In the genomic region with DNA sequence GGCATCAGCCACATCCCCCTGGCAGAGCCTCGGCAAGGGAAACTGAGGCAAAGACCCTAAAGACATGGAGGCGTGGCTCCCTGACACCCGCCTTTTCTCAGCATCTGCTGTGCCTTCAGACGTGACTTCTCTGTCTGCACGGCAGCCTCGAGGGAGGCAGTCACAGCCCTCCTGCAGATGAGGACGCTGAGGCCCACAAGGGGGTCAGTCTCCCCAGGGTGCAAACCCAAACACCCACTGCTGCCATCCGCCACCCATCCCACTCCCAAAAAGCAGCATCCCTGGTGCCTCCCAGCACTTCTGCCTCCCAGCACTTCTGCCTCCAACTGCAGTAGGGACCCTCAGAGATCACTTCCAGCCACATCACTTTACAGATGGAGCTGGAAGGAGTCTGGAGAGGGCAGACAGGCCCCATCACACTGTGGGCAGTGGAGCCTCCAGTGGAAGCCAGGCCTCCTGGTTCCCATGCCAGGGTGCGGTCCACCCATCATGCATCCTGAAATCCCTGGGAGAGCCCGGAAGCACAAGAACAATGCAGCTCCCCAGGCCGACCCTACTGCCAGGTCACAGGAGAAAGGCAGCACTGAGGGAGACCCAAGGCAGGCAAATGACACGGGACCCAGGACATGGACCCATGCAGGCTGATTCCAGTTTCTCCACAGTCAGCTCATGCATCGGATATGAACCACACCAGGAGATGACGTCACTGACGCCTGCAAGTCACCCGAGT, we compare ENCODE assay signal across 18 cellular contexts. TPM values are rescaled to one million over a fixed set of nuclear protein-coding genes. Genes with fewer than 3 reads are reported as not detected.
DNase-seq lines count a peak whose midpoint lies in the region; ATAC-seq and TF ChIP-seq lines count a peak whose summit lies in the region.
"Had no signal": no experiment of that assay in that cellular context is flagged by ENCODE, and none has a peak within 500 bp of the region (broad histone marks: within the 10 kb centered on the region; RNA-seq: fewer than 3 reads in every experiment).

No MANE protein-coding gene starts in this region.

- H3K27me3 Mint-ChIP-seq in T-cell, result no peaks in the 10 kb centered on the region
- H3K27me3 Mint-ChIP-seq: stimulated activated naive CD8-positive, alpha-beta T cell treated with anti-CD3 and anti-CD28 coated beads, Interleukin-15, amount 100 ng/mL, for 72 hours had no signal

- peaks cover 63% of the 10 kb centered on the region for H3K36me3 ChIP-seq in lower lobe of right lung

- DNase-seq in right cardiac atrium (peak in 2 of 3 donors; percentile 28 to 30), cardiac septum (ENCODE audit: low spot score) (no peak), T-cell (no peak), lower lobe of right lung (peak; percentile 40), NCI-H526 (lab: John Stamatoyannopoulos, UW) (no peak)
- DNase-seq: activated CD8-positive, alpha-beta memory T cell treated with anti-CD3 and anti-CD28 coated beads, Interleukin-2, amount 50 U/mL, for 4 hours; brain microvascular endothelial cell; dermis blood vessel endothelial cell; HCEC 1CT; KG1; NCI-H1092 treated with DMSO at 0.1 percent for 48 hours; NCI-H524 treated with DMSO at 0.1 percent for 48 hours; occipital lobe; stimulated activated naive CD8-positive, alpha-beta T cell treated with anti-CD3 and anti-CD28 coated beads, Interleukin-15, amount 100 ng/mL, for 72 hours had no signal

- TF ChIP-seq CTCF in lower lobe of right lung (IDR thresholded peaks at IDR 0.05), result no peak

- H3K27ac Mint-ChIP-seq in T-cell, result peak overlapping the region; percentile 74 to 79

- WGBS in right cardiac atrium, result 88% methylated on average over 16 of the region's 16 CpGs

- H3K4me1 Mint-ChIP-seq in T-cell, result peaks cover 47 to 59% (median 52%) of the 10 kb centered on the region in 3 donors

- intact Hi-C loops in right cardiac atrium (cut with DNase I) (no loop called here), cardiac septum (cut with DNase I) (no loop called here), lower lobe of right lung (cut with DNase I) (no loop called here)

- CTCF ChIA-PET in T-cell (lab: Charles Lee), result no interaction called here

- no peak overlapping the region for H3K4me3 ChIP-seq in right cardiac atrium (ENCODE audit: low read length)
- H3K4me3 ChIP-seq in lower lobe of right lung, result no peak overlapping the region
- H3K4me3 ChIP-seq: right lobe of liver had no signal

- ATAC-seq in right cardiac atrium (no peak), T-cell (replicated peaks in 1 of 4) (no peak), lower lobe of right lung (no peak), HG03095 (IDR thresholded peaks at IDR 0.05; ENCODE audit: unreplicated experiment) (no peak), HG03342 (IDR thresholded peaks at IDR 0.05; ENCODE audit: unreplicated experiment) (no peak)
- ATAC-seq: activated CD4-positive, CD25-positive, alpha-beta regulatory T cell treated with anti-CD3 and anti-CD28 coated beads, Interleukin-2, amount 50 U/mL, for 24 hours; stimulated activated naive CD8-positive, alpha-beta T cell treated with anti-CD3 and anti-CD28 coated beads, Interleukin-15, amount 100 ng/mL, for 72 hours had no signal

- H3K9me3 ChIP-seq in right cardiac atrium (ENCODE audit: control insufficient read depth, low read length), result no peaks in the 10 kb centered on the region
- no peaks in the 10 kb centered on the region for H3K9me3 ChIP-seq in lower lobe of right lung
- H3K9me3 ChIP-seq: right lobe of liver had no signal

- H3K27ac ChIP-seq in right cardiac atrium (ENCODE audit: low read length) (no peak overlapping the region), lower lobe of right lung (no peak overlapping the region)
- H3K27ac ChIP-seq: brain microvascular endothelial cell, right lobe of liver had no signal

- H3K27me3 ChIP-seq in right cardiac atrium (ENCODE audit: control insufficient read depth, insufficient read depth), result no peaks in the 10 kb centered on the region
- H3K27me3 ChIP-seq in lower lobe of right lung (ENCODE audit: low read depth), result no peaks in the 10 kb centered on the region
- H3K27me3 ChIP-seq: brain microvascular endothelial cell, right lobe of liver had no signal

- POLR2A ChIA-PET in T-cell (lab: Charles Lee), result no interaction called here

- H3K36me3 Mint-ChIP-seq in T-cell, result peaks cover 26% of the 10 kb centered on the region

- peaks cover 7% of the 10 kb centered on the region for H3K4me1 ChIP-seq in right cardiac atrium (ENCODE audit: control insufficient read depth, insufficient read depth, low read length)
- H3K4me1 ChIP-seq in lower lobe of right lung, result peaks cover 40% of the 10 kb centered on the region

- H3K9me3 Mint-ChIP-seq in T-cell, result no peaks in the 10 kb centered on the region
- H3K9me3 Mint-ChIP-seq: stimulated activated naive CD8-positive, alpha-beta T cell treated with anti-CD3 and anti-CD28 coated beads, Interleukin-15, amount 100 ng/mL, for 72 hours had no signal

- peak overlapping the region in 1 of 3 donors; percentile 19 for H3K4me3 Mint-ChIP-seq in T-cell
- H3K4me3 Mint-ChIP-seq: stimulated activated naive CD8-positive, alpha-beta T cell treated with anti-CD3 and anti-CD28 coated beads, Interleukin-15, amount 100 ng/mL, for 72 hours had no signal

RNA-seq across cellular contexts. Expression of a gene that starts 23.8 kb away (rescaled TPM):
- total RNA-seq in right cardiac atrium, result 1 to 10 TPM; 3.2 to 6.1 (median 5.1) TPM
- 3.1 TPM for polyA plus RNA-seq in right cardiac atrium
- 3.0 TPM for total RNA-seq in cardiac septum
- 10 to 100 TPM; 13.4 to 25.6 (median 23.5) TPM for total RNA-seq in T-cell
- total RNA-seq in lower lobe of right lung, result 8.6 TPM

RNA-seq across cellular contexts. Expression of a gene that starts 41.4 kb away (rescaled TPM):
- total RNA-seq in right cardiac atrium (10 to 100 TPM; 27.3 to 36.8 (median 29.3) TPM), cardiac septum (27.2 TPM), T-cell (10 to 100 TPM; 53.5 to 83.2 (median 73.9) TPM), lower lobe of right lung (53.0 TPM)
- polyA plus RNA-seq in right cardiac atrium, result 40.1 TPM

Comparison
In these comparisons a context has a peak if more than half of its experiments do, and no peak if none do; other contexts are left out.
1. DNase-seq: peak in right cardiac atrium (2 of 3) and lower lobe of right lung (single experiment); none in cardiac septum (single experiment), T-cell (0 of 34) and NCI-H526 (0 of 2).